8 cellular contexts compared by ENCODE assay signal in the genomic region with DNA sequence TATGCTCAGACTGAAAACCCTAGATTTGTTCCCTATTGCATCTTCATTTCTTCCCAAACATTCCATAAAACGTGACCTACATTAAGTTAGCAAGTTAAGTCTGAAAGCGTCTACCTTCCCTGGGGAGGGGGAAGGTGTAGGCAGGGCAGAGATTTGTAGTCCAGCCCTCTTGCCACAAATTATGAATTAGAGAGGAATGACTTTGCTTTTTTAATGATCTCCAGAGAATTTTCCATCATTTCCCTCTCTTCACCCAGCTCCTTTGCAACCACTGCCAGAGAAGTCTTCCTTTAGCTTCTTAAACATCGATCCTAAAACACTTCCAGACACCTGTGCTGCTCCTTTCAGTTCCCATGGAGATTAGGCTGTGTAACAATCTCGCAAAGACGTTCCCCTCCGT. TPM values are rescaled to one million over a fixed set of nuclear protein-coding genes. Genes with fewer than 3 reads are reported as not detected.
DNase-seq lines count a peak whose midpoint lies in the region; ATAC-seq and TF ChIP-seq lines count a peak whose summit lies in the region.

No MANE protein-coding gene starts in this region.

- H3K9me3 Mint-ChIP-seq in natural killer cell treated with Interleukin-12 subunit alpha and Interleukin-12 subunit beta and Interleukin-15 and Interleukin-18, amount 100 ng/mL, for 72 hours: no peaks in the 10 kb centered on the region

- no peak for ATAC-seq in natural killer cell treated with Interleukin-12 subunit alpha and Interleukin-12 subunit beta and Interleukin-15 and Interleukin-18, amount 100 ng/mL, for 72 hours
- no peak for ATAC-seq in left colon
- ATAC-seq in HG03025 (IDR thresholded peaks at IDR 0.05; ENCODE audit: low FRiP score, unreplicated experiment): no peak

- H3K36me3 ChIP-seq in BLaER1 (peaks cover 26% of the 10 kb centered on the region), KOPT-K1 (ENCODE audit: insufficient read depth, low read length) (peaks cover 26% of the 10 kb centered on the region)

- DNase-seq in coronary artery (ENCODE audit: low spot score) (no peak), left colon (no peak), SW 1271 (lab: John Stamatoyannopoulos, UW) (no peak), RKO (ENCODE audit: low spot score) (no peak)
- no peak for DNase-seq in natural killer cell treated with Interleukin-12 subunit alpha and Interleukin-12 subunit beta and Interleukin-15 and Interleukin-18, amount 100 ng/mL, for 72 hours (ENCODE audit: low spot score)

- H3K9ac ChIP-seq in BLaER1: peak overlapping the region; percentile 86

- peak overlapping the region; percentile 77 for H3K4me3 ChIP-seq in BLaER1
- peak overlapping the region; percentile 80 for H3K4me3 ChIP-seq in coronary artery

- H3K4me3 Mint-ChIP-seq in natural killer cell treated with Interleukin-12 subunit alpha and Interleukin-12 subunit beta and Interleukin-15 and Interleukin-18, amount 100 ng/mL, for 72 hours: peak overlapping the region; percentile 92

- H4K20me1 ChIP-seq in BLaER1: peaks cover 35% of the 10 kb centered on the region

- no peaks in the 10 kb centered on the region for H3K27me3 ChIP-seq in BLaER1

- H3K36me3 Mint-ChIP-seq in natural killer cell treated with Interleukin-12 subunit alpha and Interleukin-12 subunit beta and Interleukin-15 and Interleukin-18, amount 100 ng/mL, for 72 hours: peaks cover 9% of the 10 kb centered on the region

- H3K27ac ChIP-seq in BLaER1 (peak overlapping the region; percentile 91), KOPT-K1 (ENCODE audit: low read depth, low read length, poor library complexity, severe bottlenecking) (peak overlapping the region; percentile 88), coronary artery (no peak overlapping the region)

- H3K4me1 Mint-ChIP-seq in natural killer cell treated with Interleukin-12 subunit alpha and Interleukin-12 subunit beta and Interleukin-15 and Interleukin-18, amount 100 ng/mL, for 72 hours (ENCODE audit: low read depth in 2 of 2): peaks cover 38 to 46% of the 10 kb centered on the region in 2 donors

- peaks cover 65% of the 10 kb centered on the region for H3K4me1 ChIP-seq in BLaER1

- H3K4me2 ChIP-seq in BLaER1: peak overlapping the region; percentile 95

- intact Hi-C loops in left colon (cut with DNase I, micrococcal nuclease): no loop called here

- H3K27ac Mint-ChIP-seq in natural killer cell treated with Interleukin-12 subunit alpha and Interleukin-12 subunit beta and Interleukin-15 and Interleukin-18, amount 100 ng/mL, for 72 hours: peak overlapping the region; percentile 98 to 100

- H3K9me3 ChIP-seq in BLaER1: no peaks in the 10 kb centered on the region
- no peaks in the 10 kb centered on the region for H3K9me3 ChIP-seq in KOPT-K1 (ENCODE audit: insufficient read depth, low read length, poor library complexity, severe bottlenecking)

- no peak for TF ChIP-seq CTCF in coronary artery (IDR thresholded peaks at IDR 0.05)

- H3K27me3 Mint-ChIP-seq in natural killer cell treated with Interleukin-12 subunit alpha and Interleukin-12 subunit beta and Interleukin-15 and Interleukin-18, amount 100 ng/mL, for 72 hours: no peaks in the 10 kb centered on the region

RNA-seq across cellular contexts. Expression of a gene that starts 1.2 kb away (rescaled TPM):
- 10 to 100 TPM in 1 of 2 donors, 1 to 10 TPM in 1; 6.5 to 10.9 TPM for total RNA-seq in natural killer cell treated with Interleukin-12 subunit alpha and Interleukin-12 subunit beta and Interleukin-15 and Interleukin-18, amount 100 ng/mL, for 72 hours
- total RNA-seq in left colon: 1 to 10 TPM; 5.3 to 6.8 TPM

RNA-seq across cellular contexts. Expression of a gene that starts 1.3 kb away (rescaled TPM):
- total RNA-seq in natural killer cell treated with Interleukin-12 subunit alpha and Interleukin-12 subunit beta and Interleukin-15 and Interleukin-18, amount 100 ng/mL, for 72 hours: 100 to 1,000 TPM; 161 to 187 TPM
- 100 to 1,000 TPM; 194 to 300 TPM for total RNA-seq in left colon

Comparison
In these comparisons a context has a peak if more than half of its experiments do, and no peak if none do; other contexts are left out.
1. H3K27ac ChIP-seq: peak in BLaER1 (single experiment) and KOPT-K1 (single experiment); none in coronary artery (0 of 2).